ENCODE assay signal across 1 cellular context in genomic region chr17:50817838-50818237, GRCh38.
TF ChIP-seq lines count a peak whose summit lies in the region.

No MANE protein-coding gene starts in this region.

TF ChIP-seq in K562, 482 proteins besides CTCF, POLR2A, EP300 and RAD21:
- no peak for TF ChIP-seq E2F3 (CRISPR knock-in tag; IDR thresholded peaks at IDR 0.05)
